8 cellular contexts compared by ENCODE assay signal in the genomic region with DNA sequence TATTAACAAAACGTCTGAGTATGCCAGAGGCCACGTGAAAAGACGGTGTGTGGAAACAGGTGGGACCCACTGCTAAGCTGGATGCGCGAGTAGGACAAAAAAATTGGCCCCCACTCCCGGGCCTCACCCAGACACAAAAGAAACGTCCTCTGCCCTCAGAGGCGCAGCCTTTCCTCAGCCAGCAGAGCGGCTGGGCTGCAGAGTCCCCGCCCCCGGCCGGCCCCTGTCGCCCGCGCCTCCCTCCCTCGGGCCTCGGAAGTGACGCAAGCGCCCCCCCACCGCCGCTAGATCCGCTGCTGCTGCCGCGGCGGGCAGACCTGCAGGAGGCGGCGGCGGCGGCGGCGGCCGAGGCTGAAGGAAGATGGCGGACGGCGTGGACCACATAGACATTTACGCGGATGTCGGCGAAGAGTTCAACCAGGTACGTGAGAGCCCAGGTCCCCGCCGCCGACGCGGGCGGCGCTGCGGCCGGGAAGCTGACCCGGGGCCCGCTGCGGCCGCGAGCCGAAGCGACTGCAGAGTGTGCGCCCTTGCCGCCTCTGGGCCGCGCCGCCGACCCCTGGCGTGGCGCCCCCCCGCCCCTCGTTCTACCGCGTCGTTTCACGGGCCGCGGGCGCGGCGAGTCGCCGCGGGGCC. TPM values are rescaled to one million over a fixed set of nuclear protein-coding genes. Genes with fewer than 3 reads are reported as not detected.
DNase-seq lines count a peak whose midpoint lies in the region; ATAC-seq and TF ChIP-seq lines count a peak whose summit lies in the region.

A gene with protein sequence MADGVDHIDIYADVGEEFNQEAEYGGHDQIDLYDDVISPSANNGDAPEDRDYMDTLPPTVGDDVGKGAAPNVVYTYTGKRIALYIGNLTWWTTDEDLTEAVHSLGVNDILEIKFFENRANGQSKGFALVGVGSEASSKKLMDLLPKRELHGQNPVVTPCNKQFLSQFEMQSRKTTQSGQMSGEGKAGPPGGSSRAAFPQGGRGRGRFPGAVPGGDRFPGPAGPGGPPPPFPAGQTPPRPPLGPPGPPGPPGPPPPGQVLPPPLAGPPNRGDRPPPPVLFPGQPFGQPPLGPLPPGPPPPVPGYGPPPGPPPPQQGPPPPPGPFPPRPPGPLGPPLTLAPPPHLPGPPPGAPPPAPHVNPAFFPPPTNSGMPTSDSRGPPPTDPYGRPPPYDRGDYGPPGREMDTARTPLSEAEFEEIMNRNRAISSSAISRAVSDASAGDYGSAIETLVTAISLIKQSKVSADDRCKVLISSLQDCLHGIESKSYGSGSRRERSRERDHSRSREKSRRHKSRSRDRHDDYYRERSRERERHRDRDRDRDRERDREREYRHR (plus strand): TSS at position 284 of the 636 bp plus-strand sequence. CDS start 78 bp downstream, at position 362.

- ATAC-seq in DND-41 (ENCODE audit: insufficient read depth, low read depth) (peak; percentile 94), GM21825 (IDR thresholded peaks at IDR 0.05; ENCODE audit: unreplicated experiment) (peak; percentile 93), esophagus mucosa (peak; percentile 98)

- peaks cover 58% of the 10 kb centered on the region for H3K79me2 ChIP-seq in DND-41 (ENCODE audit: insufficient read depth, low read length)

- H3K36me3 ChIP-seq in DND-41 (ENCODE audit: insufficient read depth, low read length): peaks cover 32% of the 10 kb centered on the region
- H3K36me3 ChIP-seq in KOPT-K1 (ENCODE audit: insufficient read depth, low read length): peaks cover 13% of the 10 kb centered on the region
- no peaks in the 10 kb centered on the region for H3K36me3 ChIP-seq in Peyer's patch
- no peaks in the 10 kb centered on the region for H3K36me3 ChIP-seq in muscle layer of duodenum (ENCODE audit: control insufficient read depth in 1 of 2, insufficient read depth in 2 of 2, low read length in 2 of 2)

- H3K27ac ChIP-seq in DND-41 (ENCODE audit: low read length) (peak within 1 kb of the TSS; percentile 94), KOPT-K1 (ENCODE audit: low read depth, low read length, poor library complexity, severe bottlenecking) (peak within 1 kb of the TSS; percentile 91), Peyer's patch (peak within 1 kb of the TSS; percentile 92 to 99 (median 96)), muscle layer of duodenum (ENCODE audit: low read length) (peak within 1 kb of the TSS; percentile 87)

- no peaks in the 10 kb centered on the region for H3K9me3 ChIP-seq in DND-41 (ENCODE audit: insufficient read depth, low read length, severe bottlenecking)
- H3K9me3 ChIP-seq in KOPT-K1 (ENCODE audit: insufficient read depth, low read length, poor library complexity, severe bottlenecking): no peaks in the 10 kb centered on the region
- no peaks in the 10 kb centered on the region for H3K9me3 ChIP-seq in Peyer's patch
- H3K9me3 ChIP-seq in muscle layer of duodenum (ENCODE audit: control insufficient read depth in 1 of 2, low read length in 2 of 2): no peaks in the 10 kb centered on the region

- peak within 1 kb of the TSS; percentile 100 for H2AFZ ChIP-seq in DND-41 (ENCODE audit: low read depth, low read length)

- no peaks in the 10 kb centered on the region for H3K27me3 ChIP-seq in DND-41 (ENCODE audit: insufficient read depth, low read length, poor library complexity)
- no peaks in the 10 kb centered on the region for H3K27me3 ChIP-seq in Peyer's patch
- no peaks in the 10 kb centered on the region for H3K27me3 ChIP-seq in muscle layer of duodenum (ENCODE audit: low read depth, low read length)

- peak within 1 kb of the TSS; percentile 99 for H3K9ac ChIP-seq in DND-41 (ENCODE audit: low read depth, low read length)

- peak within 1 kb of the TSS; percentile 98 to 100 for H3K4me3 ChIP-seq in DND-41 (ENCODE audit: low read depth in 1 of 2, low read length in 2 of 2)
- peak within 1 kb of the TSS; percentile 85 to 98 (median 94) for H3K4me3 ChIP-seq in Peyer's patch
- H3K4me3 ChIP-seq in muscle layer of duodenum (ENCODE audit: low read depth in 1 of 2, low read length in 2 of 2): peak within 1 kb of the TSS; percentile 87 to 94

- no peak for TF ChIP-seq CTCF in DND-41 (IDR thresholded peaks at IDR 0.05; ENCODE audit: borderline replicate concordance, extremely low read depth, low read length, poor library complexity, severe bottlenecking)
- peak in 2 of 6 experiments; percentile 15 to 23 for TF ChIP-seq CTCF in Peyer's patch (IDR thresholded peaks at IDR 0.05)

- DNase-seq in DND-41: peak; percentile 96
- peak; percentile 96 to 98 (median 98) for DNase-seq in Peyer's patch
- peak; percentile 94 to 97 for DNase-seq in activated T-cell treated with anti-CD3 and anti-CD28 coated beads, Interleukin-2, amount 50 U/mL, for 48 hours
- DNase-seq in stimulated activated CD8-positive, alpha-beta memory T cell treated with anti-CD3 and anti-CD28 coated beads, Interleukin-7, amount 100 ng/mL, for 24 hours (ENCODE audit: low read depth): peak; percentile 92

- H4K20me1 ChIP-seq in DND-41 (ENCODE audit: insufficient read depth, low read length): peaks cover 41% of the 10 kb centered on the region

- TF ChIP-seq POLR2A in Peyer's patch (IDR thresholded peaks at IDR 0.05): peak; percentile 94 to 97

- H3K4me1 ChIP-seq in DND-41 (ENCODE audit: insufficient read depth, low read length) (peaks cover 43% of the 10 kb centered on the region), Peyer's patch (peaks cover 0 to 34% (median 8%) of the 10 kb centered on the region in 4 donors), muscle layer of duodenum (ENCODE audit: control insufficient read depth in 1 of 2, insufficient read depth in 2 of 2, low read length in 2 of 2) (peaks cover 17 to 33% of the 10 kb centered on the region in 2 donors)

- peak within 1 kb of the TSS; percentile 96 for H3K4me2 ChIP-seq in DND-41 (ENCODE audit: insufficient read depth, low read length)

RNA-seq across cellular contexts. Expression of the gene that starts here (rescaled TPM):
- total RNA-seq in Peyer's patch (10 to 100 TPM; 25.0 to 41.6 (median 41.3) TPM), esophagus mucosa (36.1 TPM)

Comparison
In these comparisons a context has a peak if more than half of its experiments do, and no peak if none do; other contexts are left out.
1. Peak in every context shown above with its lines: DNase-seq, ATAC-seq, H3K4me3 ChIP-seq and H3K27ac ChIP-seq.